In the genomic region with DNA sequence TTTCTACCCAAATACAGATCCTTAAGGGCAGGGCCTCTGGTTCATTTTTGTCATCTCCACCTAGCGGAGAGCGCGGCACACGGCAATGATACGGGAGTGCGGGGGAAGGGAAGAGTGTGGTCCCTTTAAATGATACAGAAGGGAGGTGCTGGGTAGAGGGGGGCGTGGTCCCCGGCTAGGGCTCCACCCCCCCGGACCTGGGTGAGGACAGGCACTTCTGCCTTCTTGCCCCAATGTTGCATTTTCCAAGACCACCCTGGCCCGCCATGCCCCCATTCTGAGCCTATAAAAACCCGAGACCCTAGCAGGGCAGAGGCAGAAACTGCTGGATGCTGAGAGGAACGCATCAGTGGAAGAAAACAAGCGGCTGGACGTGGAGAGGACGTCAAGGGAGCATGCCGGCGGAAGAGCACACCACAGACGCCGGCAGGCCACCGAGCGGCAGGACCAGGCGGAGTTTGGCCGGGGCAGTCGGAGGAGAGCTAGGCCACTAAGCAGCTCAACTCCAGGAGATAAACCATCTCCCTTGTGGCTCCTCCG, we compare ENCODE assay signal across 8 cellular contexts. TPM values are rescaled to one million over a fixed set of nuclear protein-coding genes. Genes with fewer than 3 reads are reported as not detected.
DNase-seq lines count a peak whose midpoint lies in the region; ATAC-seq lines count a peak whose summit lies in the region.

No MANE protein-coding gene starts in this region.

- ATAC-seq in right cardiac atrium, result peak; percentile 76 to 78
- ATAC-seq in HG03442 (IDR thresholded peaks at IDR 0.05; ENCODE audit: unreplicated experiment), result no peak
- ATAC-seq in GM21360 (IDR thresholded peaks at IDR 0.05; ENCODE audit: unreplicated experiment), result no peak

- WGBS in right cardiac atrium, result 58% methylated on average over 25 of the region's 25 CpGs

- no peaks in the 10 kb centered on the region for H3K9me3 ChIP-seq in right cardiac atrium (ENCODE audit: control insufficient read depth, low read length)

- intact Hi-C loops in right cardiac atrium (cut with DNase I), result no loop called here

- no peak overlapping the region for H3K4me3 ChIP-seq in right cardiac atrium (ENCODE audit: low read length)

- H3K27ac ChIP-seq in right cardiac atrium (ENCODE audit: low read length), result no peak overlapping the region

- H3K27me3 ChIP-seq in right cardiac atrium (ENCODE audit: control insufficient read depth, insufficient read depth), result no peaks in the 10 kb centered on the region

- in situ Hi-C loops in KBM-7 (cut with MboI; ENCODE audit: low pct_unique_long_range_greater_than_20kb, low sequenced_read_pairs), result no loop called here

- DNase-seq in NCI-H1930 (lab: John Stamatoyannopoulos, UW) (peak; percentile 68 to 75), right cardiac atrium (peak in 2 of 3 donors; percentile 82), kidney tubule cell (ENCODE audit: low spot score) (no peak), KBM-7 (no peak)
- peak; percentile 57 for DNase-seq in activated CD8-positive, alpha-beta memory T cell treated with anti-CD3 and anti-CD28 coated beads, Interleukin-2, amount 50 U/mL, for 4 hours
- peak in 2 of 3 experiments; percentile 22 to 37 for DNase-seq in stimulated activated CD4-positive, alpha-beta T cell treated with anti-CD3 and anti-CD28 coated beads, TNF-alpha, amount 100 ng/mL, for 4 hours (ENCODE audit: low read depth in 3 of 3)

- no peaks in the 10 kb centered on the region for H3K4me1 ChIP-seq in right cardiac atrium (ENCODE audit: control insufficient read depth, insufficient read depth, low read length)

RNA-seq across cellular contexts. Expression of a gene that starts 30.0 kb away (rescaled TPM):
- total RNA-seq in right cardiac atrium, result 1 to 10 TPM in 3 of 4 donors, under 1 TPM in 1; 0.89 to 1.1 (median 1.0) TPM
- 0.93 TPM for polyA plus RNA-seq in right cardiac atrium

RNA-seq across cellular contexts. Expression of a gene that starts 54.7 kb away (rescaled TPM):
- not detected for total RNA-seq in right cardiac atrium
- polyA plus RNA-seq in right cardiac atrium, result not detected

Comparison
In these comparisons a context has a peak if more than half of its experiments do, and no peak if none do; other contexts are left out.
1. DNase-seq: peak in NCI-H1930 (2 of 2), activated CD8-positive, alpha-beta memory T cell treated with anti-CD3 and anti-CD28 coated beads, Interleukin-2, amount 50 U/mL, for 4 hours (single experiment), right cardiac atrium (2 of 3) and stimulated activated CD4-positive, alpha-beta T cell treated with anti-CD3 and anti-CD28 coated beads, TNF-alpha, amount 100 ng/mL, for 4 hours (2 of 3); none in kidney tubule cell (single experiment) and KBM-7 (single experiment).
2. ATAC-seq: peak in right cardiac atrium (2 of 2); none in HG03442 (single experiment) and GM21360 (single experiment).